ENCODE assay signal across 15 cellular contexts in genomic region chr12:53060064-53060720, GRCh38. TPM values are rescaled to one million over a fixed set of nuclear protein-coding genes. Genes with fewer than 3 reads are reported as not detected.
DNase-seq lines count a peak whose midpoint lies in the region; ATAC-seq and TF ChIP-seq lines count a peak whose summit lies in the region.
"Had no signal": no experiment of that assay in that cellular context is flagged by ENCODE, and none has a peak within 500 bp of the region (broad histone marks: within the 10 kb centered on the region; RNA-seq: fewer than 3 reads in every experiment).

No MANE protein-coding gene starts in this region.

- H3K36me3 ChIP-seq in liver (ENCODE audit: control insufficient read depth in 4 of 4, insufficient read depth in 3 of 4, low read depth in 1 of 4, low read length in 3 of 4) (peaks cover 7 to 52% (median 36%) of the 10 kb centered on the region in 4 donors), suprapubic skin (peaks cover 90% of the 10 kb centered on the region)

- H3K9me3 ChIP-seq in liver (ENCODE audit: control insufficient read depth in 4 of 4, low read length in 3 of 4) (no peaks in the 10 kb centered on the region), suprapubic skin (no peaks in the 10 kb centered on the region)
- H3K9me3 ChIP-seq: right lobe of liver had no signal

- DNase-seq in DMS53 (lab: John Stamatoyannopoulos, UW) (peak; percentile 55), DMS53 treated with DMSO at 0.1 percent for 48 hours (lab: John Stamatoyannopoulos, UW; ENCODE audit: unreplicated experiment) (no peak), suprapubic skin (ENCODE audit: low spot score in 2 of 2) (peak in 1 of 2 donors; percentile 76), mesenteric fat pad (ENCODE audit: low spot score) (no peak)
- DNase-seq: activated CD8-positive, alpha-beta T cell treated with anti-CD3 and anti-CD28 coated beads for 36 hours; CD4-positive, CD25-positive, alpha-beta regulatory T cell; endodermal cell; stimulated activated naive CD4-positive, alpha-beta T cell treated with Interleukin-2 at 50 U/mL for 16 hours had no signal

- no peak for TF ChIP-seq CTCF in liver (IDR thresholded peaks at IDR 0.05; ENCODE audit: low read depth, low read length, missing input control)
- no peak for TF ChIP-seq CTCF in suprapubic skin (IDR thresholded peaks at IDR 0.05)

- ATAC-seq in HG02759 (IDR thresholded peaks at IDR 0.05; ENCODE audit: unreplicated experiment) = no peak
- ATAC-seq: activated CD8-positive, alpha-beta T cell treated with anti-CD3 and anti-CD28 coated beads for 36 hours had no signal

- TF ChIP-seq EP300 in suprapubic skin (IDR thresholded peaks at IDR 0.05) = no peak

- H3K27me3 ChIP-seq in liver (ENCODE audit: control insufficient read depth in 4 of 4, insufficient read depth in 4 of 4, low read length in 3 of 4) = no peaks in the 10 kb centered on the region
- H3K27me3 ChIP-seq in suprapubic skin = no peaks in the 10 kb centered on the region
- H3K27me3 ChIP-seq: right lobe of liver had no signal

- H3K4me1 ChIP-seq in liver (ENCODE audit: control insufficient read depth in 4 of 4, insufficient read depth in 4 of 4, low read length in 3 of 4) = peaks cover 18 to 49% (median 28%) of the 10 kb centered on the region in 4 donors
- H3K4me1 ChIP-seq in suprapubic skin = peaks cover 68% of the 10 kb centered on the region

- 83% methylated on average over 17 of the region's 17 CpGs for WGBS in liver
- WGBS in suprapubic skin = 83% methylated on average over 17 of the region's 17 CpGs

- TF ChIP-seq RAD21 in liver (IDR thresholded peaks at IDR 0.05) = no peak

- no peak overlapping the region for H3K9ac ChIP-seq in liver (ENCODE audit: low read depth in 1 of 2, low read length in 2 of 2)

- H3K4me3 ChIP-seq in liver (ENCODE audit: low read depth in 1 of 3, low read length in 3 of 3) = no peak overlapping the region
- no peak overlapping the region for H3K4me3 ChIP-seq in suprapubic skin
- H3K4me3 ChIP-seq: right lobe of liver had no signal

- no peak for TF ChIP-seq POLR2A in suprapubic skin (IDR thresholded peaks at IDR 0.05)

- H3K27ac ChIP-seq in liver (ENCODE audit: low read depth in 1 of 2, low read length in 2 of 2) (peak overlapping the region; percentile 63 to 71), suprapubic skin (peak overlapping the region; percentile 18)

TF ChIP-seq in liver, 16 proteins besides CTCF, POLR2A, EP300 and RAD21:
- TF ChIP-seq HNF4A (conservative IDR thresholded peaks at IDR 0.05) (no peak), JUND (IDR thresholded peaks at IDR 0.05) (no peak), FOXA2 (IDR thresholded peaks at IDR 0.05) (no peak), EGR1 (IDR thresholded peaks at IDR 0.05; ENCODE audit: low read depth in 2 of 2) (no peak), ZBTB33 (IDR thresholded peaks at IDR 0.05) (no peak), SP1 (IDR thresholded peaks at IDR 0.05) (no peak)

RNA-seq across cellular contexts. Expression of gene TNS2, which starts 10.3 kb away (rescaled TPM):
- 10 to 100 TPM; 11.7 to 94.0 TPM for total RNA-seq in liver
- polyA plus RNA-seq in liver = 10 to 100 TPM; 44.7 to 47.2 TPM
- 100 to 1,000 TPM in 2 of 4 donors, 10 to 100 TPM in 2; 22.8 to 122 (median 78.2) TPM for total RNA-seq in suprapubic skin
- 210 TPM for total RNA-seq in mesenteric fat pad
- polyA plus RNA-seq: IgD-negative memory B cell had no signal

RNA-seq across cellular contexts. Expression of gene SPRYD3, which starts 19.0 kb away (rescaled TPM):
- 10 to 100 TPM in 1 of 2 donors, 1 to 10 TPM in 1; 6.0 to 15.2 TPM for total RNA-seq in liver
- polyA plus RNA-seq in liver = 10 to 100 TPM; 11.3 to 20.3 TPM
- 10 to 100 TPM; 26.4 to 44.0 (median 34.4) TPM for total RNA-seq in suprapubic skin
- 46.2 TPM for total RNA-seq in mesenteric fat pad

RNA-seq across cellular contexts. Expression of gene IGFBP6, which starts 37.3 kb away (rescaled TPM):
- total RNA-seq in liver (10 to 100 TPM in 1 of 2 donors, 1 to 10 TPM in 1; 1.6 to 13.6 TPM), suprapubic skin (10 to 100 TPM; 19.2 to 97.0 (median 59.6) TPM), mesenteric fat pad (195 TPM)
- polyA plus RNA-seq in liver = 10 to 100 TPM; 10.5 to 17.6 TPM
- total RNA-seq: CD4-positive, CD25-positive, alpha-beta regulatory T cell had no signal

RNA-seq across cellular contexts. Expression of gene SOAT2, which starts 43.1 kb away (rescaled TPM):
- total RNA-seq in liver (1 to 10 TPM in 1 of 2 donors, under 1 TPM in 1; 0.92 to 9.4 TPM), suprapubic skin (not detected), mesenteric fat pad (not detected)
- 1 to 10 TPM in 1 of 2 donors, under 1 TPM in 1; 0.48 to 1.6 TPM for polyA plus RNA-seq in liver
- total RNA-seq: bronchial epithelial cell, glomerular endothelial cell had no signal
- polyA plus RNA-seq: CD4-positive, CD25-positive, alpha-beta regulatory T cell; IgD-negative memory B cell; keratinocyte had no signal

RNA-seq across cellular contexts. Expression of gene EIF4B, which starts 53.9 kb away (rescaled TPM):
- total RNA-seq in liver (100 to 1,000 TPM; 264 to 273 TPM), suprapubic skin (100 to 1,000 TPM; 404 to 559 (median 485) TPM), mesenteric fat pad (393 TPM)
- polyA plus RNA-seq in liver = 10 to 100 TPM; 32.1 to 73.2 TPM
